ENCODE assay signal across 23 cellular contexts in genomic region chr17:5297245-5297644, GRCh38. TPM values are rescaled to one million over a fixed set of nuclear protein-coding genes. Genes with fewer than 3 reads are reported as not detected.
DNase-seq lines count a peak whose midpoint lies in the region; ATAC-seq, FAIRE-seq and TF ChIP-seq lines count a peak whose summit lies in the region.
"Had no signal": no experiment of that assay in that cellular context is flagged by ENCODE, and none has a peak within 500 bp of the region (broad histone marks: within the 10 kb centered on the region; RNA-seq: fewer than 3 reads in every experiment).

No MANE protein-coding gene starts in this region.

- H3K79me2 ChIP-seq in OCI-LY7 (ENCODE audit: insufficient read depth, low read depth, low read length) = peaks cover 96% of the 10 kb centered on the region
- H3K79me2 ChIP-seq in MM.1S (ENCODE audit: low read length) = peaks cover 95% of the 10 kb centered on the region

- H3K4me3 Mint-ChIP-seq in natural killer cell (no peak overlapping the region), CD14-positive monocyte (no peak overlapping the region)
- H3K4me3 Mint-ChIP-seq in natural killer cell treated with Interleukin-12 subunit alpha and Interleukin-12 subunit beta and Interleukin-15 and Interleukin-18, amount 100 ng/mL, for 72 hours = no peak overlapping the region
- H3K4me3 Mint-ChIP-seq: activated T-cell treated with anti-CD3 and anti-CD28 coated beads, Interleukin-2, amount 50 U/mL, for 4 hours; stimulated activated naive B cell treated with anti-CD40 and anti-IgM and Interleukin-4, amounts not matched to agents 10 μg/mL and 1 μg/mL and 100 μg/mL, for 72 hours had no signal

- H3K9me2 ChIP-seq in OCI-LY7 (ENCODE audit: insufficient read depth, low read length) (no peaks in the 10 kb centered on the region), MM.1S (replicated peaks; ENCODE audit: insufficient read depth, low read length) (no peaks in the 10 kb centered on the region)

- BruUV-seq in OCI-LY7 (replicated peaks; lab: Mats Ljungman, UMichigan) = TSS peak; percentile 15

- H3K36me3 ChIP-seq in OCI-LY7 (ENCODE audit: insufficient read depth, low read length) = peaks cover 86% of the 10 kb centered on the region
- no peaks in the 10 kb centered on the region for H3K36me3 ChIP-seq in small intestine (ENCODE audit: control insufficient read depth in 2 of 2, insufficient read depth in 2 of 2, low read length in 2 of 2)
- H3K36me3 ChIP-seq in MM.1S (replicated peaks; ENCODE audit: insufficient read depth, low read length) = 0 out of 2 replicates have a peak, but pooled peaks cover 4% of the 10 kb centered on the region
- H3K36me3 ChIP-seq: tibial artery had no signal

- H3K27ac Mint-ChIP-seq in natural killer cell (peak overlapping the region; percentile 9 to 44), CD14-positive monocyte (no peak overlapping the region)
- no peak overlapping the region for H3K27ac Mint-ChIP-seq in natural killer cell treated with Interleukin-12 subunit alpha and Interleukin-12 subunit beta and Interleukin-15 and Interleukin-18, amount 100 ng/mL, for 72 hours
- H3K27ac Mint-ChIP-seq: activated naive CD4-positive, alpha-beta T cell treated with anti-CD3 and anti-CD28 coated beads, Interleukin-2, amount 50 U/mL, for 72 hours; stimulated activated naive B cell treated with anti-CD40 and anti-IgM and Interleukin-4, amounts not matched to agents 10 μg/mL and 1 μg/mL and 100 μg/mL, for 72 hours had no signal

- H3K4me3 ChIP-seq in OCI-LY7 (ENCODE audit: low read depth, low read length, poor library complexity, severe bottlenecking) (no peak overlapping the region), small intestine (ENCODE audit: low read depth in 1 of 2, low read length in 2 of 2) (no peak overlapping the region), MM.1S (ENCODE audit: low read length) (no peak overlapping the region)
- H3K4me3 ChIP-seq: hepatocyte, tibial artery had no signal

- H3K9me3 Mint-ChIP-seq in natural killer cell = no peaks in the 10 kb centered on the region
- no peaks in the 10 kb centered on the region for H3K9me3 Mint-ChIP-seq in natural killer cell treated with Interleukin-12 subunit alpha and Interleukin-12 subunit beta and Interleukin-15 and Interleukin-18, amount 100 ng/mL, for 72 hours
- H3K9me3 Mint-ChIP-seq in CD14-positive monocyte = peaks cover 0 to 3% (median 0%) of the 10 kb centered on the region in 7 donors
- H3K9me3 Mint-ChIP-seq: activated T-cell treated with anti-CD3 and anti-CD28 coated beads, Interleukin-2, amount 50 U/mL, for 4 hours had no signal

- H3F3A ChIP-seq in MM.1S (ENCODE audit: insufficient read depth, low read length) = no peaks in the 10 kb centered on the region; the same call in 1 of the 2 replicates

- H3K27me3 ChIP-seq in small intestine (ENCODE audit: control insufficient read depth in 2 of 2, insufficient read depth in 2 of 2, low read length in 2 of 2) (no peaks in the 10 kb centered on the region), MM.1S (replicated peaks; ENCODE audit: insufficient read depth, low read length) (no peaks in the 10 kb centered on the region)
- H3K27me3 ChIP-seq: hepatocyte, tibial artery had no signal

- CTCF ChIA-PET in OCI-LY7 (lab: Charles Lee; ENCODE audit: unreplicated experiment) = interaction anchor here (1.0 kb wide), 1 partner anchor 13 kb away, joined by 3 read pairs; no protein-coding TSS in a partner anchor

- H3K4me1 ChIP-seq in OCI-LY7 (ENCODE audit: insufficient read depth, low read length, poor library complexity, severe bottlenecking) = peaks cover 8% of the 10 kb centered on the region
- H3K4me1 ChIP-seq in small intestine (ENCODE audit: control insufficient read depth in 2 of 2, insufficient read depth in 1 of 2, low read depth in 1 of 2, low read length in 1 of 2) = no peaks in the 10 kb centered on the region
- no peaks in the 10 kb centered on the region for H3K4me1 ChIP-seq in MM.1S (ENCODE audit: low read length)

- H3K4me2 ChIP-seq in OCI-LY7 (ENCODE audit: low read length) = no peak overlapping the region
- no peak overlapping the region for H3K4me2 ChIP-seq in MM.1S (ENCODE audit: low read depth, low read length)
- H3K4me2 ChIP-seq: hepatocyte had no signal

- H4K20me1 ChIP-seq in OCI-LY7 (ENCODE audit: insufficient read depth, low read length) (no peaks in the 10 kb centered on the region; the same call in 1 of the 2 replicates), MM.1S (ENCODE audit: insufficient read depth, low read length) (no peaks in the 10 kb centered on the region; the same call in 1 of the 2 replicates)

- no peak for FAIRE-seq in small intestine (lab: Jason Lieb, UNC)
- FAIRE-seq: colon, TTC549 had no signal

- DNase-seq in natural killer cell (no peak), OCI-LY7 (ENCODE audit: low spot score) (no peak), small intestine (peak; percentile 17), MM.1S (no peak), CD14-positive monocyte (ENCODE audit: low spot score) (no peak)
- DNase-seq in natural killer cell treated with Interleukin-12 subunit alpha and Interleukin-12 subunit beta and Interleukin-15 and Interleukin-18, amount 100 ng/mL, for 72 hours (ENCODE audit: low spot score) = no peak
- no peak for DNase-seq in effector CD4-positive, alpha-beta T cell
- DNase-seq: activated CD4-positive, alpha-beta T cell treated with anti-CD3 and anti-CD28 coated beads, Interleukin-2, amount 50 U/mL, for 48 hours; activated T-cell treated with anti-CD3 and anti-CD28 coated beads, Interleukin-2, amount 50 U/mL, for 4 hours; kidney glomerular epithelial cell; NCI-H1105; NCI-H524; nucleus accumbens; stimulated activated CD4-positive, alpha-beta T cell treated with anti-CD3 and anti-CD28 coated beads, Interleukin-15, amount 100 ng/mL, for 24 hours; stimulated activated naive B cell treated with anti-CD40 and anti-IgM and Interleukin-4, amounts not matched to agents 10 μg/mL and 1 μg/mL and 100 μg/mL, for 72 hours; SW 1271; tibial artery had no signal

- POLR2A ChIA-PET in OCI-LY7 (lab: Charles Lee) = interaction anchor here (0.5 to 1.6 kb wide), 7 partner anchors 9 to 74 kb away, joined by 3 to 7 read pairs (median 4); no protein-coding TSS in a partner anchor

- no peak overlapping the region for H3K9ac ChIP-seq in MM.1S (ENCODE audit: low read length)

- H2AFZ ChIP-seq in OCI-LY7 (ENCODE audit: low read length) = no peak overlapping the region
- no peak overlapping the region for H2AFZ ChIP-seq in MM.1S (ENCODE audit: low read length)
- H2AFZ ChIP-seq: hepatocyte had no signal

- H3K4me1 Mint-ChIP-seq in natural killer cell = peaks cover 46 to 52% of the 10 kb centered on the region in 2 donors
- peaks cover 21 to 22% of the 10 kb centered on the region in 2 donors for H3K4me1 Mint-ChIP-seq in natural killer cell treated with Interleukin-12 subunit alpha and Interleukin-12 subunit beta and Interleukin-15 and Interleukin-18, amount 100 ng/mL, for 72 hours (ENCODE audit: low read depth in 2 of 2)
- H3K4me1 Mint-ChIP-seq in CD14-positive monocyte = peaks cover 3% of the 10 kb centered on the region

- peaks cover 4% of the 10 kb centered on the region; the same call in 1 of the 2 replicates for H3K9me3 ChIP-seq in OCI-LY7 (ENCODE audit: low read length)
- no peaks in the 10 kb centered on the region for H3K9me3 ChIP-seq in small intestine (ENCODE audit: control insufficient read depth, low read depth)
- no peaks in the 10 kb centered on the region for H3K9me3 ChIP-seq in MM.1S (replicated peaks; ENCODE audit: insufficient read depth, low read length)
- H3K9me3 ChIP-seq: tibial artery had no signal

- intact Hi-C loops in natural killer cell (cut with micrococcal nuclease) = no loop called here
- intact Hi-C loops in OCI-LY7 (cut with micrococcal nuclease; ENCODE audit: unreplicated experiment) = no loop called here
- intact Hi-C loops in CD14-positive monocyte (cut with micrococcal nuclease) = no loop called here

- ATAC-seq in natural killer cell = no peak
- no peak for ATAC-seq in natural killer cell treated with Interleukin-12 subunit alpha and Interleukin-12 subunit beta and Interleukin-15 and Interleukin-18, amount 100 ng/mL, for 72 hours
- peak; percentile 58 for ATAC-seq in esophagus mucosa
- ATAC-seq: activated naive CD4-positive, alpha-beta T cell treated with anti-CD3 and anti-CD28 coated beads, Interleukin-2, amount 50 U/mL, for 72 hours; Right ventricle myocardium inferior had no signal

- 40 to 59% (median 40%) methylated on average over 2 of the region's 2 CpGs for WGBS in small intestine, 3 donors

- TF ChIP-seq CTCF in natural killer cell (IDR thresholded peaks at IDR 0.05) = no peak
- TF ChIP-seq CTCF in OCI-LY7 (conservative IDR thresholded peaks at IDR 0.05; ENCODE audit: low read length) = peak; percentile 17; the same call in 1 of the 2 replicates
- no peak for TF ChIP-seq CTCF in MM.1S (IDR thresholded peaks at IDR 0.05; ENCODE audit: low read length)
- TF ChIP-seq CTCF in CD14-positive monocyte (IDR thresholded peaks at IDR 0.05) = no peak

- H3K27me3 Mint-ChIP-seq in natural killer cell (ENCODE audit: low read depth in 2 of 2) (no peaks in the 10 kb centered on the region), CD14-positive monocyte (ENCODE audit: low read depth in 3 of 3) (no peaks in the 10 kb centered on the region)
- no peaks in the 10 kb centered on the region for H3K27me3 Mint-ChIP-seq in natural killer cell treated with Interleukin-12 subunit alpha and Interleukin-12 subunit beta and Interleukin-15 and Interleukin-18, amount 100 ng/mL, for 72 hours
- H3K27me3 Mint-ChIP-seq: stimulated activated naive B cell treated with anti-CD40 and anti-IgM and Interleukin-4, amounts not matched to agents 10 μg/mL and 1 μg/mL and 100 μg/mL, for 72 hours had no signal

- H3K27ac ChIP-seq in OCI-LY7 (ENCODE audit: low read depth, low read length, poor library complexity, severe bottlenecking) = no peak overlapping the region
- H3K27ac ChIP-seq in small intestine (ENCODE audit: low read depth in 1 of 2, low read length in 1 of 2) = no peak overlapping the region
- H3K27ac ChIP-seq in MM.1S (ENCODE audit: low read length) = no peak overlapping the region
- H3K27ac ChIP-seq: hepatocyte, tibial artery had no signal

- H3K36me3 Mint-ChIP-seq in natural killer cell (no peaks in the 10 kb centered on the region), CD14-positive monocyte (peaks cover 5 to 40% of the 10 kb centered on the region in 2 donors)
- H3K36me3 Mint-ChIP-seq in natural killer cell treated with Interleukin-12 subunit alpha and Interleukin-12 subunit beta and Interleukin-15 and Interleukin-18, amount 100 ng/mL, for 72 hours = no peaks in the 10 kb centered on the region

RNA-seq across cellular contexts. Expression of gene RABEP1, which starts 15.2 kb away (rescaled TPM):
- total RNA-seq in natural killer cell (10 to 100 TPM; 44.1 to 64.0 (median 44.2) TPM), OCI-LY7 (2022) (60.8 and 70.9 TPM in 2 replicates), esophagus mucosa (15.1 TPM)
- 10 to 100 TPM; 42.8 to 77.0 TPM for total RNA-seq in natural killer cell treated with Interleukin-12 subunit alpha and Interleukin-12 subunit beta and Interleukin-15 and Interleukin-18, amount 100 ng/mL, for 72 hours
- total RNA-seq in OCI-LY7 (2014; rRNA removed; shearing (Covaris generic)) = 53.2 and 58.6 TPM in 2 replicates
- polyA plus RNA-seq in small intestine (10 to 100 TPM; 14.5 to 16.2 (median 15.8) TPM), CD14-positive monocyte (10 to 100 TPM; 12.7 to 19.1 TPM)

Comparison
In these comparisons a context has a peak if more than half of its experiments do, and no peak if none do; other contexts are left out.
1. H3K27ac Mint-ChIP-seq: peak in natural killer cell (2 of 2); none in natural killer cell treated with Interleukin-12 subunit alpha and Interleukin-12 subunit beta and Interleukin-15 and Interleukin-18, amount 100 ng/mL, for 72 hours (0 of 2) and CD14-positive monocyte (0 of 7).